In the genomic region with DNA sequence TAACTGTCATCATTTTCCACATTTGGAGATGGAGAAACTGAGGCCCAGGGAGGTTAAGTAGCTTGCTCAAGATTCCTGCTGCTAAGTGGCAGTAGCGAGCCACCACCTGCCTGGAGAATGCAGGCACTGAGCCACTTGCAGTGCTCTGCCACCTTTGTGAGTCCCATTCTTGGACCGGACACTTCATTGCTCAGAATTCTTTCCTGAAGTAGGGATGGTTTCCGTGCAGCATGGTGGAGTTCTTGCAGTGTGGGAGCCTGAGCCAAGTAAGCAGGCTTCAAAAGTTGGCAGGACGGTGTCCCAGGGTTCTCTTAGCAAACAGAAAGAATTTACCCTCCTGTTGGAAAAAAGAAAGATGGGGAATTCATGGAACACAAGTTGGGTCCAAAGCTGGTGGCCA, we compare ENCODE assay signal across 16 cellular contexts.
DNase-seq lines count a peak whose midpoint lies in the region; ATAC-seq and TF ChIP-seq lines count a peak whose summit lies in the region.
"Had no signal": no experiment of that assay in that cellular context is flagged by ENCODE, and none has a peak within 500 bp of the region (broad histone marks: within the 10 kb centered on the region; RNA-seq: fewer than 3 reads in every experiment).

No MANE protein-coding gene starts in this region.

- ATAC-seq in HG03565 (IDR thresholded peaks at IDR 0.05; ENCODE audit: unreplicated experiment) = no peak
- ATAC-seq: CD8-positive, alpha-beta T cell had no signal

- no peak overlapping the region for H3K27ac ChIP-seq in thyroid gland
- H3K27ac ChIP-seq: BLaER1, C4-2B, GM23248 had no signal

- intact Hi-C loops in thyroid gland (cut with DNase I) = no loop called here

- no peaks in the 10 kb centered on the region for H3K36me3 ChIP-seq in thyroid gland
- H3K36me3 ChIP-seq: BLaER1 had no signal

- no peak for DNase-seq in fibroblast of the aortic adventitia (ENCODE audit: low read depth)
- DNase-seq in medulla oblongata (ENCODE audit: extremely low spot score) = peak; percentile 54
- peak; percentile 27 to 52 for DNase-seq in thyroid gland
- no peak for DNase-seq in epidermal melanocyte (ENCODE audit: insufficient read length, low spot score)
- no peak for DNase-seq in central memory CD4-positive, alpha-beta T cell
- DNase-seq: Caco-2; CD4-positive, CD25-positive, alpha-beta regulatory T cell; CD8-positive, alpha-beta T cell; DMS153; DND-41; H7; HCEC 1CT had no signal

- TF ChIP-seq POLR2A in thyroid gland (IDR thresholded peaks at IDR 0.05) = no peak

- TF ChIP-seq CTCF in fibroblast of the aortic adventitia (IDR thresholded peaks at IDR 0.05; ENCODE audit: insufficient read depth, low read length) (peak; percentile 3), thyroid gland (IDR thresholded peaks at IDR 0.05) (no peak)

- H3K4me3 ChIP-seq in fibroblast of the aortic adventitia (ENCODE audit: low read depth, low read length) = no peak overlapping the region
- no peak overlapping the region for H3K4me3 ChIP-seq in thyroid gland (replicated peaks in 1 of 3)
- H3K4me3 ChIP-seq: BLaER1, GM23248 had no signal

- H3K4me1 ChIP-seq in thyroid gland = no peaks in the 10 kb centered on the region
- H3K4me1 ChIP-seq: BLaER1, Caco-2 had no signal

- 52% methylated on average over 4 of the region's 4 CpGs for WGBS in thyroid gland, 2 donors

- H3K27me3 ChIP-seq in thyroid gland = no peaks in the 10 kb centered on the region
- H3K27me3 ChIP-seq: BLaER1 had no signal

- H3K9me3 ChIP-seq in thyroid gland = no peaks in the 10 kb centered on the region
- H3K9me3 ChIP-seq: BLaER1, Caco-2 had no signal

Comparison
In these comparisons a context has a peak if more than half of its experiments do, and no peak if none do; other contexts are left out.
1. DNase-seq: peak in medulla oblongata (single experiment) and thyroid gland (2 of 2); none in fibroblast of the aortic adventitia (single experiment), epidermal melanocyte (single experiment) and central memory CD4-positive, alpha-beta T cell (single experiment).